In genomic region chr2:50551018-50551726, GRCh38 we compare ENCODE assay signal across 1 cellular context.
A peak's percentile ranks its signal among the peaks of the same experiment; 100 is the strongest.
TF ChIP-seq lines count a peak whose summit lies in the region.

No MANE protein-coding gene starts in this region.

TF ChIP-seq in K562, 482 proteins besides CTCF, POLR2A, EP300 and RAD21:
- TF ChIP-seq ZBTB34 (CRISPR knock-in tag; IDR thresholded peaks at IDR 0.05) (no peak), HNRNPK (IDR thresholded peaks at IDR 0.05; ENCODE audit: low read depth, low read length, poor library complexity, severe bottlenecking) (peak; percentile 83)
